Comparison of ENCODE assay signal across 11 cellular contexts in genomic region chr1:19074361-19074901, GRCh38.
DNase-seq lines count a peak whose midpoint lies in the region; TF ChIP-seq lines count a peak whose summit lies in the region.
"Had no signal": no experiment of that assay in that cellular context is flagged by ENCODE, and none has a peak within 500 bp of the region (broad histone marks: within the 10 kb centered on the region; RNA-seq: fewer than 3 reads in every experiment).

No MANE protein-coding gene starts in this region.

- H3K36me3 Mint-ChIP-seq in CD4-positive, alpha-beta memory T cell = peaks cover 39 to 45% of the 10 kb centered on the region in 2 donors

- peaks cover 57% of the 10 kb centered on the region for H3K4me1 ChIP-seq in CD4-positive, alpha-beta memory T cell (ENCODE audit: insufficient read depth, low read length)
- H3K4me1 ChIP-seq in breast epithelium (peaks cover 2 to 15% of the 10 kb centered on the region in 2 donors), OCI-LY7 (ENCODE audit: insufficient read depth, low read length, poor library complexity, severe bottlenecking) (no peaks in the 10 kb centered on the region)

- no peaks in the 10 kb centered on the region for H3K9me3 Mint-ChIP-seq in CD4-positive, alpha-beta memory T cell

- no peak for TF ChIP-seq POLR2A in breast epithelium (IDR thresholded peaks at IDR 0.05)

- intact Hi-C loops in CD4-positive, alpha-beta memory T cell (cut with micrococcal nuclease) = loop anchor here (1.0 to 2.0 kb wide), 5 partner anchors 18 to 167 kb away; partner anchors contain the start of gene IFFO2
- intact Hi-C loops in breast epithelium (cut with DNase I; ENCODE audit: low total_unique reads) (loop anchor here (5.0 to 10.0 kb wide), 2 partner anchors 170 to 1477 kb away; partner anchors contain the start of gene ALDH4A1), OCI-LY7 (cut with micrococcal nuclease; ENCODE audit: unreplicated experiment) (no loop called here)

- H2AFZ ChIP-seq in OCI-LY7 (ENCODE audit: low read length) = no peak overlapping the region

- peak; percentile 84 to 89 (median 86) for DNase-seq in CD4-positive, alpha-beta memory T cell
- DNase-seq in activated CD4-positive, alpha-beta T cell treated with anti-CD3 and anti-CD28 coated beads, Interleukin-2, amount 50 U/mL, for 4 hours = peak; percentile 34 to 38
- DNase-seq in breast epithelium (ENCODE audit: low spot score in 2 of 2) = peak in 1 of 2 donors; percentile 40
- DNase-seq in stimulated activated CD4-positive, alpha-beta T cell treated with anti-CD3 and anti-CD28 coated beads, Interleukin-1b, Interleukin-23, amount 100 ng/mL, for 1 hour (ENCODE audit: low read depth in 2 of 2) = peak; percentile 9 to 39
- DNase-seq in C1 segment of cervical spinal cord (lab: John Stamatoyannopoulos, UW) = no peak
- no peak for DNase-seq in midbrain (lab: John Stamatoyannopoulos, UW)
- no peak for DNase-seq in foreskin fibroblast
- no peak for DNase-seq in OCI-LY7 (ENCODE audit: low spot score)
- DNase-seq: brain microvascular endothelial cell, hippocampal formation, Karpas-422 had no signal

- H3K4me3 ChIP-seq in CD4-positive, alpha-beta memory T cell (ENCODE audit: low read length in 2 of 2) = peak overlapping the region in 1 of 2 donors; percentile 3
- H3K4me3 ChIP-seq in breast epithelium (peak overlapping the region in 1 of 3 donors; percentile 19), foreskin fibroblast (ENCODE audit: low read depth in 1 of 2, low read length in 2 of 2) (no peak overlapping the region), OCI-LY7 (ENCODE audit: low read depth, low read length, poor library complexity, severe bottlenecking) (no peak overlapping the region)

- CTCF ChIA-PET in CD4-positive, alpha-beta memory T cell (lab: Charles Lee; ENCODE audit: partially characterized antibody) = interaction anchor here (0.8 to 4.4 kb wide), 13 partner anchors 14 to 190 kb away, joined by 3 to 19 read pairs (median 5); partner anchors contain the start of gene ALDH4A1
- CTCF ChIA-PET in OCI-LY7 (lab: Charles Lee; ENCODE audit: unreplicated experiment) = no interaction called here

- H3K4me2 ChIP-seq in OCI-LY7 (ENCODE audit: low read length) = no peak overlapping the region

- TF ChIP-seq CTCF in breast epithelium (IDR thresholded peaks at IDR 0.05) (no peak), foreskin fibroblast (IDR thresholded peaks at IDR 0.05; ENCODE audit: low read depth, low read length) (no peak), OCI-LY7 (conservative IDR thresholded peaks at IDR 0.05; ENCODE audit: low read length) (no peak)

- H3K27me3 ChIP-seq in CD4-positive, alpha-beta memory T cell (ENCODE audit: insufficient read depth, low read length) = no peaks in the 10 kb centered on the region
- H3K27me3 ChIP-seq in breast epithelium = no peaks in the 10 kb centered on the region
- H3K27me3 ChIP-seq: brain microvascular endothelial cell had no signal

- BruUV-seq in OCI-LY7 (replicated peaks; lab: Mats Ljungman, UMichigan) = no TSS peak

- peaks cover 37 to 70% (median 51%) of the 10 kb centered on the region in 4 donors for H3K4me1 Mint-ChIP-seq in CD4-positive, alpha-beta memory T cell

- peak overlapping the region; percentile 20 for H3K27ac ChIP-seq in CD4-positive, alpha-beta memory T cell (ENCODE audit: low read depth, low read length)
- peak overlapping the region; percentile 89 to 90 for H3K27ac ChIP-seq in breast epithelium
- no peak overlapping the region for H3K27ac ChIP-seq in OCI-LY7 (ENCODE audit: low read depth, low read length, poor library complexity, severe bottlenecking)
- H3K27ac ChIP-seq: brain microvascular endothelial cell had no signal

- H3K9me3 ChIP-seq in CD4-positive, alpha-beta memory T cell (ENCODE audit: control insufficient read depth in 1 of 2, low read length in 2 of 2) = no peaks in the 10 kb centered on the region
- H3K9me3 ChIP-seq in breast epithelium (no peaks in the 10 kb centered on the region), OCI-LY7 (ENCODE audit: low read length) (no peaks in the 10 kb centered on the region)

- POLR2A ChIA-PET in CD4-positive, alpha-beta memory T cell (lab: Charles Lee; ENCODE audit: partially characterized antibody) = interaction anchor here (0.9 to 3.4 kb wide), 21 partner anchors 11 to 317 kb away, joined by 3 to 34 read pairs (median 6); partner anchors contain the start of genes ALDH4A1, IFFO2 and UBR4
- POLR2A ChIA-PET in OCI-LY7 (lab: Charles Lee) = no interaction called here

- no peaks in the 10 kb centered on the region for H3K79me2 ChIP-seq in OCI-LY7 (ENCODE audit: insufficient read depth, low read depth, low read length)

- H3K27me3 Mint-ChIP-seq in CD4-positive, alpha-beta memory T cell = no peaks in the 10 kb centered on the region

- H3K9me2 ChIP-seq in OCI-LY7 (ENCODE audit: insufficient read depth, low read length) = no peaks in the 10 kb centered on the region

- peak overlapping the region; percentile 57 to 91 (median 85) for H3K27ac Mint-ChIP-seq in CD4-positive, alpha-beta memory T cell

- no peaks in the 10 kb centered on the region for H4K20me1 ChIP-seq in OCI-LY7 (ENCODE audit: insufficient read depth, low read length)

- peaks cover 35% of the 10 kb centered on the region for H3K36me3 ChIP-seq in CD4-positive, alpha-beta memory T cell (ENCODE audit: insufficient read depth, low read length)
- H3K36me3 ChIP-seq in breast epithelium (no peaks in the 10 kb centered on the region), OCI-LY7 (ENCODE audit: insufficient read depth, low read length) (peaks cover 65% of the 10 kb centered on the region)

- peak overlapping the region; percentile 47 to 85 (median 74) for H3K4me3 Mint-ChIP-seq in CD4-positive, alpha-beta memory T cell

Comparison
In these comparisons a context has a peak if more than half of its experiments do, and no peak if none do; other contexts are left out.
1. DNase-seq: peak in CD4-positive, alpha-beta memory T cell (5 of 5), activated CD4-positive, alpha-beta T cell treated with anti-CD3 and anti-CD28 coated beads, Interleukin-2, amount 50 U/mL, for 4 hours (2 of 2) and stimulated activated CD4-positive, alpha-beta T cell treated with anti-CD3 and anti-CD28 coated beads, Interleukin-1b, Interleukin-23, amount 100 ng/mL, for 1 hour (2 of 2); none in C1 segment of cervical spinal cord (0 of 14), midbrain (single experiment), foreskin fibroblast (0 of 2) and OCI-LY7 (single experiment).